15 cellular contexts compared by ENCODE assay signal in the genomic region with DNA sequence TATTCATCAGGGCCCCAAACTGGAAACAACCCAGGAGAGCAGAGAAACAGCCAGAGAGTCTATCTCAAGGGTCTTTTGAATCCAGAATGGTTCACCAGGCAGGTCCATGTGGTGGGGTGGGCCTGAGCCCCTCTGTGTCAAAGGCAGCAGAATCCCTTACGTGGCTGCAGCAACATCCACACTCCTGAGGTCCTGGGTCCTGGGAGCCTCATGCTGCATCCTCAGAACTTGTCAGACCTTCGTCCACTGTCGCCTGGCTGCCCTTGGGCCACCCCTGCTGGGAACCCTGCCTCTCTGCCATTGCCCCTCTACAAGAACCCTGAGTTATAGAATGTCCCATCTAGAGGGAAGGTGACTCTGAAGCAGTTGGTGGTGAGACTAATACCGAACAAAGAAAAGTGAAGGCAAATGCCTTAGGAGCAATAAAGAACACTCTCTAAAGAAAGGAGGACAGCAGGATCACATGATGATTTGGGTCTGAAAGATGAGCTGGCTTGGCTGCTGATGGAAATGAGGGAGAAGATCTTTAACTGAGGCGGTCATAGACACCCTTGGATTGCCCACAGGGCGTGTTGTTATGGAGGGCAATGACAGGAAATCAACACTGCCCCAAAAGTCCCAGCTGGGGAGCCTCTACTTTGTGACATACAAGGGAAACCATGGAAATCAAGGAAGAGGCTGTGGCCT.
DNase-seq lines count a peak whose midpoint lies in the region; ATAC-seq, FAIRE-seq and TF ChIP-seq lines count a peak whose summit lies in the region.
"Had no signal": no experiment of that assay in that cellular context is flagged by ENCODE, and none has a peak within 500 bp of the region (broad histone marks: within the 10 kb centered on the region; RNA-seq: fewer than 3 reads in every experiment).

No MANE protein-coding gene starts in this region.

- DNase-seq in HepG2 (ENCODE audit: low spot score) (no peak), right lobe of liver (no peak), neuronal stem cell (ENCODE audit: low spot score) (no peak), SIG-M5 (lab: John Stamatoyannopoulos, UW) (no peak), GM19239 (ENCODE audit: insufficient read length, low spot score) (no peak)
- DNase-seq in T-helper 2 cell treated with Interferon-gamma antibody and Interleukin-4, amounts not matched to agents 5 μg/mL and 100 μg/mL, for 36 hours (ENCODE audit: low spot score): no peak
- DNase-seq: C1 segment of cervical spinal cord; Calu3; CD4-positive, alpha-beta T cell; DMS 273 treated with DMSO at 0.1 percent for 48 hours; HCEC 1CT; HFFc6 had no signal

- H2BK5ac ChIP-seq in neuronal stem cell (ENCODE audit: low read length): no peak overlapping the region

- H3K4ac ChIP-seq in neuronal stem cell (ENCODE audit: low read length): no peak overlapping the region

- no peak overlapping the region for H4K91ac ChIP-seq in neuronal stem cell (ENCODE audit: low read depth, low read length, poor library complexity)

- no peak overlapping the region for H4K8ac ChIP-seq in neuronal stem cell (ENCODE audit: low read depth, low read length)

- H3K79me1 ChIP-seq in neuronal stem cell (ENCODE audit: low read depth, low read length): peaks cover 1% of the 10 kb centered on the region

- ATAC-seq in HepG2 (no peak), right lobe of liver (no peak)

- TF ChIP-seq POLR2A in HepG2 (IDR thresholded peaks at IDR 0.05; ENCODE audit: insufficient read depth in 1 of 2, low read depth in 2 of 2, low read length in 2 of 2) (no peak), right lobe of liver (IDR thresholded peaks at IDR 0.05) (no peak)

- no peak overlapping the region for H2BK15ac ChIP-seq in neuronal stem cell (ENCODE audit: low read length)

- no peaks in the 10 kb centered on the region for H3K36me3 Mint-ChIP-seq in T-helper 2 cell treated with Interferon-gamma antibody and Interleukin-4, amounts not matched to agents 5 μg/mL and 100 μg/mL, for 36 hours (ENCODE audit: low read depth)

- H3K4me2 ChIP-seq in HepG2 (ENCODE audit: low read depth, low read length) (no peak overlapping the region), neuronal stem cell (ENCODE audit: insufficient read depth, low read length, poor library complexity, severe bottlenecking) (no peak overlapping the region)

- H4K20me1 ChIP-seq in HepG2 (ENCODE audit: insufficient read depth, low read length): no peaks in the 10 kb centered on the region; the same call in 1 of the 2 replicates

- WGBS in HepG2 (ENCODE audit: low lambda C conversion rate): 6% methylated on average over 6 of the region's 6 CpGs
- 84% methylated on average over 5 of the region's 6 CpGs for WGBS in right lobe of liver (ENCODE audit: insufficient coverage, low coverage, low lambda C conversion rate, missing lambda C conversion rate)
- WGBS in neuronal stem cell (ENCODE audit: extremely low coverage in 2 of 2, insufficient read length in 2 of 2, insufficient replicate concordance in 1 of 2), 2 donors: no CpG with 5 or more reads among the region's 6 CpGs

- H2AFZ ChIP-seq in HepG2 (ENCODE audit: low read length) (no peak overlapping the region), neuronal stem cell (ENCODE audit: low read length) (no peak overlapping the region)

- no peak overlapping the region for H3K27ac Mint-ChIP-seq in T-helper 2 cell treated with Interferon-gamma antibody and Interleukin-4, amounts not matched to agents 5 μg/mL and 100 μg/mL, for 36 hours
- H3K27ac Mint-ChIP-seq: B cell; CD4-positive, alpha-beta T cell; HFFc6 had no signal

- H3K14ac ChIP-seq in neuronal stem cell (ENCODE audit: low read length): no peak overlapping the region

- no peak overlapping the region for H3K27ac ChIP-seq in HepG2 (ENCODE audit: extremely low read length, insufficient read depth, low read length)
- H3K27ac ChIP-seq in right lobe of liver: no peak overlapping the region
- peak overlapping the region; percentile 92 for H3K27ac ChIP-seq in VCaP
- H3K27ac ChIP-seq in neuronal stem cell (replicated peaks; ENCODE audit: low read length): no peak overlapping the region

- H3K4me1 ChIP-seq in HepG2 (ENCODE audit: insufficient read depth, low read length) (no peaks in the 10 kb centered on the region), right lobe of liver (no peaks in the 10 kb centered on the region), neuronal stem cell (ENCODE audit: control insufficient read depth in 2 of 2, insufficient read depth in 1 of 2, low read depth in 1 of 2, low read length in 2 of 2) (peaks cover 0 to 4% of the 10 kb centered on the region in 2 donors)

- H3K4me3 Mint-ChIP-seq in T-helper 2 cell treated with Interferon-gamma antibody and Interleukin-4, amounts not matched to agents 5 μg/mL and 100 μg/mL, for 36 hours: no peak overlapping the region
- H3K4me3 Mint-ChIP-seq: B cell; CD4-positive, alpha-beta T cell; HFFc6 had no signal

- H3K9me3 Mint-ChIP-seq in T-helper 2 cell treated with Interferon-gamma antibody and Interleukin-4, amounts not matched to agents 5 μg/mL and 100 μg/mL, for 36 hours: no peaks in the 10 kb centered on the region
- H3K9me3 Mint-ChIP-seq: CD4-positive, alpha-beta T cell; HFFc6 had no signal

- H3K18ac ChIP-seq in neuronal stem cell (ENCODE audit: low read length): no peak overlapping the region

- CTCF ChIA-PET in HepG2 (lab: Yijun Ruan, JAX; ENCODE audit: low intra/inter-chr PET ratio, low total read pairs): no interaction called here

- no peak for TF ChIP-seq RAD21 in HepG2 (CRISPR knock-in tag; IDR thresholded peaks at IDR 0.05)

- H2BK12ac ChIP-seq in neuronal stem cell (ENCODE audit: low read length): no peak overlapping the region

- TF ChIP-seq CTCF in HepG2 (CRISPR knock-in tag; IDR thresholded peaks at IDR 0.05): no peak
- TF ChIP-seq CTCF in right lobe of liver (IDR thresholded peaks at IDR 0.05): no peak
- no peak for TF ChIP-seq CTCF in VCaP (conservative IDR thresholded peaks at IDR 0.05)

- no peaks in the 10 kb centered on the region for H3K79me2 ChIP-seq in HepG2 (ENCODE audit: insufficient read depth, low read length)

- peak overlapping the region; percentile 49 for H2AK5ac ChIP-seq in neuronal stem cell (ENCODE audit: low read depth, low read length)

- intact Hi-C loops in HepG2 (cut with micrococcal nuclease; ENCODE audit: unreplicated experiment): no loop called here
- intact Hi-C loops in right lobe of liver (cut with DNase I): no loop called here

- H3K36me3 ChIP-seq in HepG2 (replicated peaks in 1 of 2; ENCODE audit: control insufficient read depth in 1 of 2, insufficient read depth in 2 of 2, low read length in 2 of 2): no peaks in the 10 kb centered on the region
- no peaks in the 10 kb centered on the region for H3K36me3 ChIP-seq in right lobe of liver
- H3K36me3 ChIP-seq in neuronal stem cell (replicated peaks in 1 of 2; ENCODE audit: control insufficient read depth in 2 of 2, insufficient read depth in 2 of 2, low read length in 2 of 2): no peaks in the 10 kb centered on the region

- H2BK120ac ChIP-seq in neuronal stem cell (ENCODE audit: low read depth, low read length): no peak overlapping the region

- H3K4me1 Mint-ChIP-seq in T-helper 2 cell treated with Interferon-gamma antibody and Interleukin-4, amounts not matched to agents 5 μg/mL and 100 μg/mL, for 36 hours (ENCODE audit: low read depth): peaks cover 15% of the 10 kb centered on the region

- peaks cover 6% of the 10 kb centered on the region for H3K27me3 Mint-ChIP-seq in T-helper 2 cell treated with Interferon-gamma antibody and Interleukin-4, amounts not matched to agents 5 μg/mL and 100 μg/mL, for 36 hours (ENCODE audit: low read depth)
- H3K27me3 Mint-ChIP-seq: B cell; CD4-positive, alpha-beta T cell had no signal

- no TSS peak for BruUV-seq in HepG2 (replicated peaks; lab: Mats Ljungman, UMichigan)

- no peak overlapping the region for H3K23ac ChIP-seq in neuronal stem cell (ENCODE audit: low read depth, low read length, poor library complexity)

- H3K9ac ChIP-seq in HepG2 (ENCODE audit: insufficient read depth, low read depth, low read length) (no peak overlapping the region), neuronal stem cell (ENCODE audit: low read depth, low read length, poor library complexity) (no peak overlapping the region)

- POLR2A ChIA-PET in HepG2 (lab: Yijun Ruan, JAX): no interaction called here

- in situ Hi-C loops in HepG2 (cut with HindIII; ENCODE audit: extremely low pct_ligation_motif_present, low pct_unique_long_range_greater_than_20kb): loop anchor here (10.0 kb wide), 1 partner anchor 56 kb away; no protein-coding TSS in a partner anchor

- H3K4me3 ChIP-seq in HepG2 (replicated peaks in 1 of 3; ENCODE audit: insufficient read depth in 1 of 3, low read depth in 2 of 3, low read length in 3 of 3) (no peak overlapping the region), right lobe of liver (no peak overlapping the region), neuronal stem cell (ENCODE audit: low read length in 2 of 2) (no peak overlapping the region)

- no peak for TF ChIP-seq EP300 in HepG2 (IDR thresholded peaks at IDR 0.05; ENCODE audit: low read depth in 2 of 2, low read length in 2 of 2)
- no peak for TF ChIP-seq EP300 in HepG2 (CRISPR knock-in tag; IDR thresholded peaks at IDR 0.05; ENCODE audit: borderline replicate concordance)

- H3K9me3 ChIP-seq in HepG2 (ENCODE audit: low read length) (no peaks in the 10 kb centered on the region), right lobe of liver (no peaks in the 10 kb centered on the region), neuronal stem cell (replicated peaks in 1 of 2; ENCODE audit: control insufficient read depth in 2 of 2, insufficient read depth in 1 of 2, low read depth in 1 of 2, low read length in 2 of 2) (no peaks in the 10 kb centered on the region)

- peaks cover 0 to 27% of the 10 kb centered on the region in 2 experiments; a peak in 3 of 5 replicates for H3K27me3 ChIP-seq in HepG2 (ENCODE audit: control insufficient read depth in 1 of 2, insufficient read depth in 2 of 2, low read length in 2 of 2)
- no peaks in the 10 kb centered on the region for H3K27me3 ChIP-seq in right lobe of liver
- no peaks in the 10 kb centered on the region for H3K27me3 ChIP-seq in neuronal stem cell (ENCODE audit: control insufficient read depth in 3 of 3, insufficient read depth in 3 of 3, low read depth in 1 of 3, low read length in 3 of 3)

- FAIRE-seq in HepG2 (lab: Jason Lieb, UNC) (no peak), GM19239 (lab: Jason Lieb, UNC) (no peak)
- FAIRE-seq: H1 had no signal
